ENCODE assay signal across 11 cellular contexts in the genomic region with DNA sequence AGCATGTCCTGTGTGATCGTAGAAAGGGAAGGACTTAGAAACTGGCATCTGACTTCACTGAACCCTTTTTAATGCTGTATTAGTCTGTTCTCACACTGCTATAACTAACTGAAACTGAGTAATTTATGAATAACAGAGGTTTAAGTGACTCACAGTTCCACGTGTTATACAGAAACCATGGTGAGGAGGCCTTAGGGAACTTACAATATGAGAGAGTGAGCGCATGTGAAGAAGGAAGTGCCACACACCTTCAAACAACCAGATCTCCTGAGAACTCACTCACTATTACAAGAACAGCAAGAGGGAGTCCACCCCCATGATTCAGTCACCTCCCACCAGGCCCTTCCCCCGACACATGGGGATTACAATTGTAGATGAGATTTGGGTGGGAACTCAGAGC.
DNase-seq lines count a peak whose midpoint lies in the region; ATAC-seq and TF ChIP-seq lines count a peak whose summit lies in the region.
"Had no signal": no experiment of that assay in that cellular context is flagged by ENCODE, and none has a peak within 500 bp of the region (broad histone marks: within the 10 kb centered on the region; RNA-seq: fewer than 3 reads in every experiment).

No MANE protein-coding gene starts in this region.

- H3K9ac ChIP-seq in GM23248, result no peak overlapping the region

- 14 to 18% methylated on average over 4 of the region's 4 CpGs for WGBS in GM23248 (ENCODE audit: low coverage in 1 of 2, low lambda C conversion rate in 2 of 2, missing lambda C conversion rate in 2 of 2), 2 experiments

- H3K4me2 ChIP-seq in DOHH2 (ENCODE audit: low read length), result peak overlapping the region; percentile 9
- H3K4me2 ChIP-seq in GM23248 (ENCODE audit: unreplicated experiment), result no peak overlapping the region

- no peak for TF ChIP-seq CTCF in DOHH2 (IDR thresholded peaks at IDR 0.05; ENCODE audit: low read depth, low read length, poor library complexity, severe bottlenecking)
- TF ChIP-seq CTCF in activated B cell treated with CpG ODN at 0.5 μM for 24 hours (IDR thresholded peaks at IDR 0.05), result no peak

- peaks cover 75% of the 10 kb centered on the region for H3K4me1 ChIP-seq in DOHH2 (ENCODE audit: control insufficient read depth, low read length)
- no peaks in the 10 kb centered on the region for H3K4me1 ChIP-seq in GM23248 (ENCODE audit: insufficient read depth)

- POLR2A ChIA-PET in activated B cell treated with CpG ODN at 0.5 μM for 24 hours (lab: Charles Lee), result no interaction called here

- no peak overlapping the region for H3K27ac Mint-ChIP-seq in activated B cell treated with CpG ODN at 0.5 μM for 24 hours
- H3K27ac Mint-ChIP-seq: activated naive CD8-positive, alpha-beta T cell had no signal

- H3K27ac ChIP-seq in DOHH2 (ENCODE audit: low read depth, low read length) (no peak overlapping the region), GM23248 (no peak overlapping the region), substantia nigra (ENCODE audit: low read depth, low read length, poor library complexity, severe bottlenecking) (no peak overlapping the region)
- H3K27ac ChIP-seq: C4-2B had no signal

- peaks cover 16% of the 10 kb centered on the region for H3F3A ChIP-seq in DOHH2 (ENCODE audit: control insufficient read depth, insufficient read depth)
- no peaks in the 10 kb centered on the region for H3F3A ChIP-seq in GM23248 (ENCODE audit: insufficient read depth)

- H3K9me3 Mint-ChIP-seq in activated B cell treated with CpG ODN at 0.5 μM for 24 hours, result no peaks in the 10 kb centered on the region

- H3K27me3 ChIP-seq in DOHH2 (ENCODE audit: control insufficient read depth, low read length) (no peaks in the 10 kb centered on the region), GM23248 (replicated peaks; ENCODE audit: insufficient read depth) (no peaks in the 10 kb centered on the region)

- H3K9me3 ChIP-seq in DOHH2 (ENCODE audit: control insufficient read depth, insufficient read depth, low read length) (peaks cover 25% of the 10 kb centered on the region), GM23248 (ENCODE audit: low read depth) (no peaks in the 10 kb centered on the region)

- H3K36me3 ChIP-seq in DOHH2 (ENCODE audit: control insufficient read depth, low read length) (peaks cover 27% of the 10 kb centered on the region), GM23248 (ENCODE audit: low read depth) (no peaks in the 10 kb centered on the region)

- H3K4me1 Mint-ChIP-seq in activated B cell treated with CpG ODN at 0.5 μM for 24 hours, result no peaks in the 10 kb centered on the region

- no peak overlapping the region for H3K4me3 Mint-ChIP-seq in activated B cell treated with CpG ODN at 0.5 μM for 24 hours
- H3K4me3 Mint-ChIP-seq: activated naive CD8-positive, alpha-beta T cell had no signal

- intact Hi-C loops in activated B cell treated with CpG ODN at 0.5 μM for 24 hours (cut with micrococcal nuclease), result no loop called here

- CTCF ChIA-PET in activated B cell treated with CpG ODN at 0.5 μM for 24 hours (lab: Charles Lee), result no interaction called here

- H3K9me2 ChIP-seq in DOHH2 (replicated peaks; ENCODE audit: control insufficient read depth, low read length), result no peaks in the 10 kb centered on the region
- H3K9me2 ChIP-seq in GM23248 (ENCODE audit: insufficient read depth), result no peaks in the 10 kb centered on the region

- H3K4me3 ChIP-seq in DOHH2 (ENCODE audit: low read length) (0 out of 2 replicates have a peak overlapping the region, but pooled peaks have one; percentile 11), GM23248 (no peak overlapping the region)

- ATAC-seq in GM19463 (IDR thresholded peaks at IDR 0.05; ENCODE audit: unreplicated experiment) (peak; percentile 96), HG03103 (IDR thresholded peaks at IDR 0.05; ENCODE audit: low read depth, unreplicated experiment) (peak; percentile 90), activated B cell treated with CpG ODN at 0.5 μM for 24 hours (ENCODE audit: low read depth) (peak; percentile 37)

- H4K20me1 ChIP-seq in DOHH2 (ENCODE audit: control insufficient read depth, insufficient read depth, low read depth, low read length), result no peaks in the 10 kb centered on the region
- H4K20me1 ChIP-seq in GM23248 (ENCODE audit: insufficient read depth), result no peaks in the 10 kb centered on the region

- no peak overlapping the region for H2AFZ ChIP-seq in GM23248

- in situ Hi-C loops in GM23248 (cut with MboI), result no loop called here

- no peaks in the 10 kb centered on the region for H3K36me3 Mint-ChIP-seq in activated B cell treated with CpG ODN at 0.5 μM for 24 hours (ENCODE audit: low read depth)
- H3K36me3 Mint-ChIP-seq: activated naive CD8-positive, alpha-beta T cell had no signal

- H3K79me2 ChIP-seq in DOHH2 (ENCODE audit: control insufficient read depth, low read length) (no peaks in the 10 kb centered on the region), GM23248 (ENCODE audit: insufficient read depth) (no peaks in the 10 kb centered on the region)

- no peak for DNase-seq in activated B cell treated with CpG ODN at 0.5 μM for 24 hours
- no peak for DNase-seq in middle frontal gyrus (ENCODE audit: extremely low spot score, low spot score)
- no peak for DNase-seq in NK-92 (lab: John Stamatoyannopoulos, UW; ENCODE audit: unreplicated experiment)
- DNase-seq in GM23248, result no peak
- DNase-seq in substantia nigra (lab: John Stamatoyannopoulos, UW), result no peak
- DNase-seq: small intestine had no signal

- H3K27me3 Mint-ChIP-seq in activated B cell treated with CpG ODN at 0.5 μM for 24 hours, result no peaks in the 10 kb centered on the region
- H3K27me3 Mint-ChIP-seq: activated naive CD8-positive, alpha-beta T cell had no signal

Comparison
In these comparisons a context has a peak if more than half of its experiments do, and no peak if none do; other contexts are left out.
1. ATAC-seq: peak in every context shown above with its lines; median percentile 96 in GM19463; 90 in HG03103; 37 in activated B cell treated with CpG ODN at 0.5 μM for 24 hours.